ENCODE assay signal across 6 cellular contexts in genomic region chr16:23510915-23511270, GRCh38. TPM values are rescaled to one million over a fixed set of nuclear protein-coding genes. Genes with fewer than 3 reads are reported as not detected.
DNase-seq lines count a peak whose midpoint lies in the region; ATAC-seq and TF ChIP-seq lines count a peak whose summit lies in the region.
"Not testable (repeated sequence)": the region's sequence is repeated elsewhere in the genome, so short reads cannot be mapped to it uniquely, and the experiment has no call there.

No MANE protein-coding gene starts in this region.

- TF ChIP-seq RAD21 in IMR-90 (IDR thresholded peaks at IDR 0.05; ENCODE audit: low read length), result not testable (repeated sequence)

- H3K36me3 Mint-ChIP-seq in activated CD8-positive, alpha-beta T cell treated with anti-CD3 and anti-CD28 coated beads, Interleukin-2, amount 10 ng/mL, durations not matched to agents 7 days and 5 days (ENCODE audit: low read depth), result peaks cover 38% of the 10 kb centered on the region

- not testable (repeated sequence) for H4K5ac ChIP-seq in IMR-90 (ENCODE audit: low read depth, low read length)

- H3K4me2 ChIP-seq in IMR-90 (ENCODE audit: low read depth, low read length), result peak overlapping the region; percentile 80

- intact Hi-C loops in IMR-90 (cut with micrococcal nuclease); left lung (cut with DNase I): not testable (repeated sequence)

- peak overlapping the region; percentile 79 for H3K4me3 Mint-ChIP-seq in activated CD8-positive, alpha-beta T cell treated with anti-CD3 and anti-CD28 coated beads, Interleukin-2, amount 10 ng/mL, durations not matched to agents 7 days and 5 days

- TF ChIP-seq POLR2A in IMR-90 (IDR thresholded peaks at IDR 0.05; ENCODE audit: low read depth, low read length), result not testable (repeated sequence)

- in situ Hi-C loops in IMR-90 (cut with MboI; ENCODE audit: low sequenced_read_pairs), result not testable (repeated sequence)

- POLR2A ChIA-PET in AG04449 (lab: Yijun Ruan, JAX), result interaction anchor here (1.3 kb wide), 1 partner anchor 29 kb away, joined by 5 read pairs; no protein-coding TSS in a partner anchor
- POLR2A ChIA-PET in IMR-90 (lab: Charles Lee; ENCODE audit: unreplicated experiment), result not testable (repeated sequence)
- POLR2A ChIA-PET in activated CD8-positive, alpha-beta T cell treated with anti-CD3 and anti-CD28 coated beads, Interleukin-2, amount 10 ng/mL, durations not matched to agents 7 days and 5 days (lab: Charles Lee), result interaction anchor here (0.7 to 1.0 kb wide), 2 partner anchors 14 to 46 kb away, joined by 3 read pairs; partner anchors contain the start of genes EARS2 and UBFD1

- H3K4me1 ChIP-seq in IMR-90 (ENCODE audit: control insufficient read depth, insufficient read depth, low read length); rectal smooth muscle tissue (ENCODE audit: control insufficient read depth, insufficient read depth, low read length): not testable (repeated sequence)
- peaks cover 17% of the 10 kb centered on the region for H3K4me1 ChIP-seq in ectodermal cell (ENCODE audit: control insufficient read depth, insufficient read depth, low read length)
- peaks cover 0 to 39% of the 10 kb centered on the region in 2 donors for H3K4me1 ChIP-seq in left lung

- peak overlapping the region; percentile 87 for H3K27ac Mint-ChIP-seq in activated CD8-positive, alpha-beta T cell treated with anti-CD3 and anti-CD28 coated beads, Interleukin-2, amount 10 ng/mL, durations not matched to agents 7 days and 5 days

- peak overlapping the region; percentile 49; the same call in 1 of the 2 replicates for H2AK5ac ChIP-seq in IMR-90 (ENCODE audit: low read depth, low read length)

- H3K4me3 ChIP-seq in AG04449 (ENCODE audit: low read depth, low read length), result peak overlapping the region; percentile 77
- peak overlapping the region; percentile 80 for H3K4me3 ChIP-seq in IMR-90 (ENCODE audit: insufficient read depth, low read depth, low read length)
- H3K4me3 ChIP-seq in ectodermal cell (ENCODE audit: insufficient read depth, low read depth, low read length), result peak overlapping the region; percentile 77
- peak overlapping the region; percentile 93 to 97 for H3K4me3 ChIP-seq in left lung
- H3K4me3 ChIP-seq in rectal smooth muscle tissue (ENCODE audit: low read length), result peak overlapping the region; percentile 80

- peak overlapping the region; percentile 78 for H2AK9ac ChIP-seq in IMR-90 (replicated peaks; ENCODE audit: low read depth, low read length, poor library complexity)

- WGBS in IMR-90 (ENCODE audit: extremely low coverage in 2 of 2, insufficient read length in 1 of 2), 2 experiments, result no CpG with 5 or more reads among the region's 10 CpGs
- 84 to 86% methylated on average over 10 of the region's 10 CpGs for WGBS in ectodermal cell, 2 experiments

- H3K14ac ChIP-seq in IMR-90 (replicated peaks; ENCODE audit: low read depth, low read length), result not testable (repeated sequence)

- peak overlapping the region; percentile 63; the same call in 1 of the 2 replicates for H3K23ac ChIP-seq in IMR-90 (ENCODE audit: low read depth, low read length)

- H3K36me3 ChIP-seq in IMR-90 (ENCODE audit: control insufficient read depth, insufficient read depth, low read length); ectodermal cell (ENCODE audit: control insufficient read depth, insufficient read depth, low read length); left lung; rectal smooth muscle tissue (ENCODE audit: control insufficient read depth, insufficient read depth, low read length): not testable (repeated sequence)

- DNase-seq in AG04449 (ENCODE audit: low read depth, low spot score); IMR-90; activated CD8-positive, alpha-beta T cell treated with anti-CD3 and anti-CD28 coated beads, Interleukin-2, amount 10 ng/mL, durations not matched to agents 7 days and 5 days; left lung: not testable (repeated sequence)

- not testable (repeated sequence) for H2BK15ac ChIP-seq in IMR-90 (ENCODE audit: low read depth, low read length)

- H2AFZ ChIP-seq in IMR-90 (replicated peaks; ENCODE audit: low read length, poor library complexity), result peak overlapping the region; percentile 93

- not testable (repeated sequence) for H3K27me3 ChIP-seq in IMR-90 (ENCODE audit: control insufficient read depth, insufficient read depth, low read length); ectodermal cell (ENCODE audit: control insufficient read depth, insufficient read depth, low read length, poor library complexity, severe bottlenecking); left lung; rectal smooth muscle tissue (ENCODE audit: control insufficient read depth, insufficient read depth, low read length)

- peaks cover 19 to 42% of the 10 kb centered on the region in 2 experiments; a peak in 3 of 4 replicates for H3K79me1 ChIP-seq in IMR-90 (ENCODE audit: low read depth in 1 of 2, low read length in 2 of 2)

- H3K9ac ChIP-seq in IMR-90 (ENCODE audit: low read depth, low read length), result peak overlapping the region; percentile 28; the same call in 1 of the 2 replicates
- H3K9ac ChIP-seq in rectal smooth muscle tissue (ENCODE audit: low read length), result not testable (repeated sequence)

- not testable (repeated sequence) for H3K27me3 Mint-ChIP-seq in activated CD8-positive, alpha-beta T cell treated with anti-CD3 and anti-CD28 coated beads, Interleukin-2, amount 10 ng/mL, durations not matched to agents 7 days and 5 days (ENCODE audit: low read depth)

- H3K56ac ChIP-seq in IMR-90 (ENCODE audit: extremely low read depth, insufficient read depth, low read length), result not testable (repeated sequence)

- not testable (repeated sequence) for H2BK20ac ChIP-seq in IMR-90 (ENCODE audit: low read depth, low read length)

- H2BK5ac ChIP-seq in IMR-90 (ENCODE audit: low read depth, low read length, poor library complexity, severe bottlenecking), result peak overlapping the region; percentile 55

- H3K9me1 ChIP-seq in IMR-90 (ENCODE audit: insufficient read depth, low read length), result not testable (repeated sequence)

- peaks cover 71% of the 10 kb centered on the region for H3K4me1 Mint-ChIP-seq in activated CD8-positive, alpha-beta T cell treated with anti-CD3 and anti-CD28 coated beads, Interleukin-2, amount 10 ng/mL, durations not matched to agents 7 days and 5 days (ENCODE audit: low read depth)

- peaks cover 27% of the 10 kb centered on the region for H4K20me1 ChIP-seq in IMR-90 (ENCODE audit: insufficient read depth, low read length)

- not testable (repeated sequence) for H3K9me3 Mint-ChIP-seq in activated CD8-positive, alpha-beta T cell treated with anti-CD3 and anti-CD28 coated beads, Interleukin-2, amount 10 ng/mL, durations not matched to agents 7 days and 5 days (ENCODE audit: insufficient read depth)

- CTCF ChIA-PET in AG04449 (lab: Yijun Ruan, JAX) (interaction anchor here (1.1 to 1.8 kb wide), 3 partner anchors 15 to 86 kb away, joined by 3 to 7 read pairs (median 3); no protein-coding TSS in a partner anchor), IMR-90 (lab: Yijun Ruan, JAX) (interaction anchor here (0.7 kb wide), 1 partner anchor 12 kb away, joined by 3 read pairs; no protein-coding TSS in a partner anchor)
- CTCF ChIA-PET in activated CD8-positive, alpha-beta T cell treated with anti-CD3 and anti-CD28 coated beads, Interleukin-2, amount 10 ng/mL, durations not matched to agents 7 days and 5 days (lab: Charles Lee), result interaction anchor here (0.6 kb wide), 1 partner anchor 334 kb away, joined by 4 read pairs; no protein-coding TSS in a partner anchor

- not testable (repeated sequence) for ATAC-seq in IMR-90 (ENCODE audit: low read depth); activated CD8-positive, alpha-beta T cell treated with anti-CD3 and anti-CD28 coated beads, Interleukin-2, amount 10 ng/mL, durations not matched to agents 7 days and 5 days; left lung

- dilution Hi-C loops in IMR-90 (cut with HindIII; ENCODE audit: low sequenced_read_pairs, unreplicated experiment), result not testable (repeated sequence)

- H3K27ac ChIP-seq in IMR-90 (ENCODE audit: insufficient read depth, low read length); ectodermal cell (ENCODE audit: insufficient read depth, low read depth, low read length, poor library complexity, severe bottlenecking); rectal smooth muscle tissue (ENCODE audit: low read depth, low read length): not testable (repeated sequence)
- H3K27ac ChIP-seq in left lung, result peak overlapping the region in 1 of 2 donors; percentile 10

- TF ChIP-seq CTCF in AG04449 (IDR thresholded peaks at IDR 0.05; ENCODE audit: insufficient read depth, low read length, missing control alignments); IMR-90 (conservative IDR thresholded peaks at IDR 0.05; ENCODE audit: low read depth, low read length); left lung (IDR thresholded peaks at IDR 0.05): not testable (repeated sequence)

- H3K18ac ChIP-seq in IMR-90 (ENCODE audit: low read depth, low read length), result not testable (repeated sequence)

- not testable (repeated sequence) for H3K9me3 ChIP-seq in IMR-90 (ENCODE audit: control insufficient read depth, insufficient read depth, low read length); ectodermal cell (ENCODE audit: control insufficient read depth, low read length); left lung

- H4K8ac ChIP-seq in IMR-90 (ENCODE audit: low read depth in 2 of 2, low read length in 2 of 2), result peak overlapping the region; percentile 47 to 86; a peak in 2 of 4 replicates

- not testable (repeated sequence) for H4K91ac ChIP-seq in IMR-90 (ENCODE audit: insufficient read depth, low read depth, low read length)

- not testable (repeated sequence) for H2BK120ac ChIP-seq in IMR-90 (ENCODE audit: low read depth, low read length)

- not testable (repeated sequence) for BruUV-seq in IMR-90 (replicated peaks; lab: Mats Ljungman, UMichigan)

- peak overlapping the region; percentile 62; the same call in 1 of the 2 replicates for H3K4ac ChIP-seq in IMR-90 (ENCODE audit: low read depth, low read length)

RNA-seq across cellular contexts. Expression of gene GGA2, which starts 0.6 kb away (rescaled TPM):
- total RNA-seq in IMR-90 (2012; rRNA removed) (16.5 and 23.9 TPM in 2 replicates), left lung (100 to 1,000 TPM; 125 to 133 TPM)
- 24.6 and 30.1 TPM in 2 replicates for polyA plus RNA-seq in IMR-90 (2012; rRNA removed)
- 10.5 and 11.2 TPM in 2 replicates for polyA plus RNA-seq in IMR-90 (2012; cell fraction: cytosol; rRNA removed)
- 35.3 and 69.6 TPM in 2 replicates for polyA plus RNA-seq in IMR-90 (2012; cell fraction: nucleus; rRNA removed; ENCODE audit: low replicate concordance)
- 100 to 1,000 TPM; 111 to 118 TPM for total RNA-seq in activated CD8-positive, alpha-beta T cell treated with anti-CD3 and anti-CD28 coated beads, Interleukin-2, amount 10 ng/mL, durations not matched to agents 7 days and 5 days
- polyA plus RNA-seq in ectodermal cell (2013, experiment 1 of 4), result 152 TPM
- 163 TPM for polyA plus RNA-seq in ectodermal cell (2013, experiment 2 of 4)
- polyA plus RNA-seq in ectodermal cell (2013, experiment 3 of 4), result 92.5 TPM
- 107 TPM for polyA plus RNA-seq in ectodermal cell (2013, experiment 4 of 4)

RNA-seq across cellular contexts. Expression of gene EARS2, which starts 46.3 kb away (rescaled TPM):
- total RNA-seq in IMR-90 (2012; rRNA removed) (23.3 and 28.1 TPM in 2 replicates), left lung (10 to 100 TPM; 16.3 to 22.9 TPM)
- 37.7 and 37.8 TPM in 2 replicates for polyA plus RNA-seq in IMR-90 (2012; rRNA removed)
- 11.8 and 19.7 TPM in 2 replicates for polyA plus RNA-seq in IMR-90 (2012; cell fraction: cytosol; rRNA removed)
- 32.3 and 45.8 TPM in 2 replicates for polyA plus RNA-seq in IMR-90 (2012; cell fraction: nucleus; rRNA removed; ENCODE audit: low replicate concordance)
- 10 to 100 TPM; 16.3 to 16.4 TPM for total RNA-seq in activated CD8-positive, alpha-beta T cell treated with anti-CD3 and anti-CD28 coated beads, Interleukin-2, amount 10 ng/mL, durations not matched to agents 7 days and 5 days
- polyA plus RNA-seq in ectodermal cell (2013, experiment 1 of 4), result 29.8 TPM
- 36.5 TPM for polyA plus RNA-seq in ectodermal cell (2013, experiment 2 of 4)
- 25.0 TPM for polyA plus RNA-seq in ectodermal cell (2013, experiment 3 of 4)
- polyA plus RNA-seq in ectodermal cell (2013, experiment 4 of 4), result 31.5 TPM

RNA-seq across cellular contexts. Expression of gene UBFD1, which starts 46.6 kb away (rescaled TPM):
- total RNA-seq in IMR-90 (2012; rRNA removed) (39.3 and 48.9 TPM in 2 replicates), left lung (10 to 100 TPM; 51.9 to 69.3 TPM)
- 48.4 and 55.0 TPM in 2 replicates for polyA plus RNA-seq in IMR-90 (2012; rRNA removed)
- polyA plus RNA-seq in IMR-90 (2012; cell fraction: cytosol; rRNA removed), result 29.3 and 70.8 TPM in 2 replicates
- 68.5 and 100.0 TPM in 2 replicates for polyA plus RNA-seq in IMR-90 (2012; cell fraction: nucleus; rRNA removed; ENCODE audit: low replicate concordance)
- total RNA-seq in activated CD8-positive, alpha-beta T cell treated with anti-CD3 and anti-CD28 coated beads, Interleukin-2, amount 10 ng/mL, durations not matched to agents 7 days and 5 days, result 10 to 100 TPM; 40.2 to 46.3 TPM
- 99.9 TPM for polyA plus RNA-seq in ectodermal cell (2013, experiment 1 of 4)
- 110 TPM for polyA plus RNA-seq in ectodermal cell (2013, experiment 2 of 4)
- 69.3 TPM for polyA plus RNA-seq in ectodermal cell (2013, experiment 3 of 4)
- 72.7 TPM for polyA plus RNA-seq in ectodermal cell (2013, experiment 4 of 4)

RNA-seq across cellular contexts. Expression of gene COG7, which starts 57.9 kb away (rescaled TPM):
- total RNA-seq in IMR-90 (2012; rRNA removed) (25.6 and 28.5 TPM in 2 replicates), left lung (10 to 100 TPM; 19.8 to 22.0 TPM)
- 43.7 and 49.2 TPM in 2 replicates for polyA plus RNA-seq in IMR-90 (2012; rRNA removed)
- polyA plus RNA-seq in IMR-90 (2012; cell fraction: cytosol; rRNA removed), result 22.4 and 39.2 TPM in 2 replicates
- 79.3 and 108 TPM in 2 replicates for polyA plus RNA-seq in IMR-90 (2012; cell fraction: nucleus; rRNA removed; ENCODE audit: low replicate concordance)
- 10 to 100 TPM; 20.0 to 21.5 TPM for total RNA-seq in activated CD8-positive, alpha-beta T cell treated with anti-CD3 and anti-CD28 coated beads, Interleukin-2, amount 10 ng/mL, durations not matched to agents 7 days and 5 days
- 19.6 TPM for polyA plus RNA-seq in ectodermal cell (2013, experiment 1 of 4)
- 22.3 TPM for polyA plus RNA-seq in ectodermal cell (2013, experiment 2 of 4)
- polyA plus RNA-seq in ectodermal cell (2013, experiment 3 of 4), result 18.2 TPM
- 22.0 TPM for polyA plus RNA-seq in ectodermal cell (2013, experiment 4 of 4)
